ENCODE assay signal across 8 cellular contexts in the genomic region with DNA sequence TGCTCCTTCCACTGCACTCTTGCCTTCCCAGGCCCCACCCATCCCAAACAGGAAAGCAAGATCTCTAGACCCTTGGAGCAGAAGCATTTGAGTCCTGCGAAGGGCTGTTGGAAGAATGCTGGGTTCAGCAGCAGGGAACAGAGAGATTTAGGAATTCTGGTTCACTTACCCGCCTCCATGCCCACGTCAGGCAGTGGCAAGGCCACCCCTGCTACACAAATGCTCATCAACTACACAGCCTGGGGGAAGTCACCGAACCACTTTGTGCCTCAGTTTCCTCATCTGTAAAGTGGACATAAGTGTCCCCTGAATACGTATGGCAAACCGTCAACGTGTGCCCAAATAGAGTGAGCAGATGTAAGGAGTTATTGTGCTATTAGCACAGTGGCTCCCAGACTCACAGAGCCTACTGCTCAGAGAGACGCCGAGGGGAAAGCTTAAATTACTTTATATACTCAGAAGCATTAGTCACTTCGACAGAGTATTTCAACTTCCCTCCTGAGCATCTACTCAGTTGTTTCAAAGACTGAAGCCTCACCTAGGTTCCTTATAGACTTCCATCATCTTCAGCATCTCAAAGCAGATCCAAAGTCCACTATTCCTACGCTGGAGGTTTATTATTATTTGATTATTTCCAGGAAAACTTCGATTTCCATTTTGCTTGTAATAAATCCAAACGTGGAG. TPM values are rescaled to one million over a fixed set of nuclear protein-coding genes. Genes with fewer than 3 reads are reported as not detected.
A peak's percentile ranks its signal among the peaks of the same experiment; 100 is the strongest.
DNase-seq lines count a peak whose midpoint lies in the region; ATAC-seq lines count a peak whose summit lies in the region.

No MANE protein-coding gene starts in this region.

- H3K27ac ChIP-seq in subcutaneous abdominal adipose tissue (ENCODE audit: low read depth, low read length), result no peak overlapping the region

- no peaks in the 10 kb centered on the region for H3K9me3 ChIP-seq in iPS-18c (ENCODE audit: control insufficient read depth, insufficient read depth, low read length)
- H3K9me3 ChIP-seq in subcutaneous abdominal adipose tissue (ENCODE audit: control insufficient read depth in 5 of 5, low read length in 5 of 5), result no peaks in the 10 kb centered on the region

- peaks cover 0 to 13% (median 2%) of the 10 kb centered on the region in 5 donors for H3K27me3 ChIP-seq in subcutaneous abdominal adipose tissue (ENCODE audit: control insufficient read depth in 5 of 5, insufficient read depth in 4 of 5, low read length in 5 of 5)

- peak overlapping the region; percentile 65 for H3K27ac Mint-ChIP-seq in activated CD4-positive, alpha-beta T cell treated with anti-CD3 and anti-CD28 coated beads for 36 hours
- H3K27ac Mint-ChIP-seq in T-helper 2 cell treated with Interferon-gamma antibody and Interleukin-4, amounts not matched to agents 5 μg/mL and 100 μg/mL, for 36 hours, result peak overlapping the region; percentile 62

- H3K4me1 Mint-ChIP-seq in activated CD4-positive, alpha-beta T cell treated with anti-CD3 and anti-CD28 coated beads for 36 hours, result peaks cover 2% of the 10 kb centered on the region
- peaks cover 14% of the 10 kb centered on the region for H3K4me1 Mint-ChIP-seq in T-helper 2 cell treated with Interferon-gamma antibody and Interleukin-4, amounts not matched to agents 5 μg/mL and 100 μg/mL, for 36 hours (ENCODE audit: low read depth)

- peaks cover 0 to 12% (median 9%) of the 10 kb centered on the region in 5 donors for H3K4me1 ChIP-seq in subcutaneous abdominal adipose tissue (ENCODE audit: control insufficient read depth in 5 of 5, insufficient read depth in 5 of 5, low read length in 5 of 5)

- no peaks in the 10 kb centered on the region for H3K9me3 Mint-ChIP-seq in activated CD4-positive, alpha-beta T cell treated with anti-CD3 and anti-CD28 coated beads for 36 hours (ENCODE audit: low read depth)
- H3K9me3 Mint-ChIP-seq in T-helper 2 cell treated with Interferon-gamma antibody and Interleukin-4, amounts not matched to agents 5 μg/mL and 100 μg/mL, for 36 hours, result no peaks in the 10 kb centered on the region

- H3K4me3 ChIP-seq in iPS-18c (ENCODE audit: insufficient read depth, low read depth, low read length), result peak overlapping the region; percentile 73; the same call in 1 of the 2 replicates
- H3K4me3 ChIP-seq in subcutaneous abdominal adipose tissue (ENCODE audit: low read depth in 1 of 5, low read length in 5 of 5), result peak overlapping the region; percentile 2 to 65 (median 48)

- no peaks in the 10 kb centered on the region for H3K36me3 Mint-ChIP-seq in activated CD4-positive, alpha-beta T cell treated with anti-CD3 and anti-CD28 coated beads for 36 hours (ENCODE audit: low read depth)
- H3K36me3 Mint-ChIP-seq in T-helper 2 cell treated with Interferon-gamma antibody and Interleukin-4, amounts not matched to agents 5 μg/mL and 100 μg/mL, for 36 hours (ENCODE audit: low read depth), result peaks cover 2% of the 10 kb centered on the region

- H3K27me3 Mint-ChIP-seq in activated CD4-positive, alpha-beta T cell treated with anti-CD3 and anti-CD28 coated beads for 36 hours, result peaks cover 15% of the 10 kb centered on the region
- peaks cover 8% of the 10 kb centered on the region for H3K27me3 Mint-ChIP-seq in T-helper 2 cell treated with Interferon-gamma antibody and Interleukin-4, amounts not matched to agents 5 μg/mL and 100 μg/mL, for 36 hours (ENCODE audit: low read depth)

- intact Hi-C loops in activated CD4-positive, alpha-beta T cell treated with anti-CD3 and anti-CD28 coated beads for 36 hours (cut with DNase I, micrococcal nuclease), result loop anchor here in 1 of 2 experiments (1.0 to 5.0 kb wide), 4 partner anchors 35 to 141 kb away; partner anchors contain the start of gene RAMAC

- no peak for DNase-seq in activated CD4-positive, alpha-beta T cell treated with anti-CD3 and anti-CD28 coated beads for 36 hours
- no peak for DNase-seq in activated CD4-positive, alpha-beta T cell treated with anti-CD3 and anti-CD28 coated beads, Interleukin-2, amount 50 U/mL, for 48 hours
- DNase-seq in T-helper 2 cell treated with Interferon-gamma antibody and Interleukin-4, amounts not matched to agents 5 μg/mL and 100 μg/mL, for 36 hours (ENCODE audit: low spot score), result peak; percentile 6
- no peak for DNase-seq in dedifferentiated amniotic fluid mesenchymal stem cell (ENCODE audit: extremely low spot score)

- peak overlapping the region; percentile 67 for H3K4me3 Mint-ChIP-seq in activated CD4-positive, alpha-beta T cell treated with anti-CD3 and anti-CD28 coated beads for 36 hours
- no peak overlapping the region for H3K4me3 Mint-ChIP-seq in T-helper 2 cell treated with Interferon-gamma antibody and Interleukin-4, amounts not matched to agents 5 μg/mL and 100 μg/mL, for 36 hours

- H3K36me3 ChIP-seq in subcutaneous abdominal adipose tissue (ENCODE audit: control insufficient read depth in 5 of 5, insufficient read depth in 5 of 5, low read length in 5 of 5), result no peaks in the 10 kb centered on the region

- CTCF ChIA-PET in activated CD4-positive, alpha-beta T cell treated with anti-CD3 and anti-CD28 coated beads for 36 hours (lab: Charles Lee), result no interaction called here

- ATAC-seq in activated CD4-positive, alpha-beta T cell treated with anti-CD3 and anti-CD28 coated beads for 36 hours, result peak; percentile 67
- ATAC-seq in HG02678 (IDR thresholded peaks at IDR 0.05; ENCODE audit: unreplicated experiment) (no peak), GM18907 (IDR thresholded peaks at IDR 0.05; ENCODE audit: unreplicated experiment) (no peak)

- peak overlapping the region in 1 of 5 donors; percentile 10 for H3K9ac ChIP-seq in subcutaneous abdominal adipose tissue (ENCODE audit: low read length in 5 of 5)

- POLR2A ChIA-PET in activated CD4-positive, alpha-beta T cell treated with anti-CD3 and anti-CD28 coated beads for 36 hours (lab: Charles Lee), result no interaction called here

RNA-seq across cellular contexts. Expression of gene HOMER2, which starts 0.9 kb away (rescaled TPM):
- 1 to 10 TPM; 3.5 to 4.6 TPM for total RNA-seq in activated CD4-positive, alpha-beta T cell treated with anti-CD3 and anti-CD28 coated beads for 36 hours

RNA-seq across cellular contexts. Expression of gene RAMAC, which starts 34.4 kb away (rescaled TPM):
- 10 to 100 TPM; 17.3 to 19.5 TPM for total RNA-seq in activated CD4-positive, alpha-beta T cell treated with anti-CD3 and anti-CD28 coated beads for 36 hours

RNA-seq across cellular contexts. Expression of gene C15orf40, which starts 59.8 kb away (rescaled TPM):
- 10 to 100 TPM; 20.2 to 23.1 TPM for total RNA-seq in activated CD4-positive, alpha-beta T cell treated with anti-CD3 and anti-CD28 coated beads for 36 hours
